1 cellular context compared by ENCODE assay signal in genomic region chr10:88048312-88048711, GRCh38.
TF ChIP-seq lines count a peak whose summit lies in the region.

No MANE protein-coding gene starts in this region.

TF ChIP-seq in K562, 482 proteins besides CTCF, POLR2A, EP300 and RAD21 (continued from another document):
- TF ChIP-seq CLOCK (CRISPR knock-in tag; IDR thresholded peaks at IDR 0.05; ENCODE audit: borderline replicate concordance), result no peak
- TF ChIP-seq ZFPM2 (CRISPR knock-in tag; IDR thresholded peaks at IDR 0.05), result no peak
- no peak for TF ChIP-seq POLR3A (IDR thresholded peaks at IDR 0.05; ENCODE audit: borderline replicate concordance, extremely low read depth, insufficient read depth, insufficient read length)
- TF ChIP-seq IFI16 (CRISPR knock-in tag; IDR thresholded peaks at IDR 0.05), result no peak
- no peak for TF ChIP-seq CHD2 (IDR thresholded peaks at IDR 0.05; ENCODE audit: low read depth, low read length)
